1 cellular context compared by ENCODE assay signal in the genomic region with DNA sequence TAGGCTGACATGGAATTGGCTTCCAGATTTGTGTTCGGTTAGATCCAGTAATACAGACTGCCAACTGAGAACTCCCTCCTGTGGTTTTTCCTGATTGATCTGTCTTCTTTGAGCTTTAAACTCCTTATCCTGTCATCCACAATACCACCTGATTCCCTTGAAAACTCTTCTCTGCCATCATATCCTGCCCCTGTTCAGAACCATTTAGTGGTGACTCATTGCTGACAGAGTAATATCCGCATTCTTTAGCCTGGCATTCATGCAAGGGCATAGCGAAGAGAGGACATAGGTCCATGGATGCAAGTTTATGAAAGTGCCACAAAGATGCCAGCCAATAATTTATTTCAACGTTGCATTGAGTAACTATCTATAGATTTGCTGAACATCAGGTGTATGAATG.
TF ChIP-seq lines count a peak whose summit lies in the region.

No MANE protein-coding gene starts in this region.

TF ChIP-seq in endothelial cell of umbilical vein, 7 proteins besides CTCF, POLR2A, EP300 and RAD21:
- TF ChIP-seq MYC (IDR thresholded peaks at IDR 0.05; ENCODE audit: low read depth, low read length) (no peak), EZH2 (IDR thresholded peaks at IDR 0.05; ENCODE audit: borderline replicate concordance, low read depth, low read length, severe bottlenecking) (no peak), FOS (IDR thresholded peaks at IDR 0.05; ENCODE audit: borderline replicate concordance, insufficient read depth, low read length) (peak; percentile 20), GATA2 (IDR thresholded peaks at IDR 0.05; ENCODE audit: insufficient read depth, insufficient read length, low read depth, low read length) (no peak)
- TF ChIP-seq, protein P1, sequence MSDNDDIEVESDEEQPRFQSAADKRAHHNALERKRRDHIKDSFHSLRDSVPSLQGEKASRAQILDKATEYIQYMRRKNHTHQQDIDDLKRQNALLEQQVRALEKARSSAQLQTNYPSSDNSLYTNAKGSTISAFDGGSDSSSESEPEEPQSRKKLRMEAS (IDR thresholded peaks at IDR 0.05; ENCODE audit: insufficient read depth, insufficient read length), result no peak
